ENCODE assay signal across 8 cellular contexts in the genomic region with DNA sequence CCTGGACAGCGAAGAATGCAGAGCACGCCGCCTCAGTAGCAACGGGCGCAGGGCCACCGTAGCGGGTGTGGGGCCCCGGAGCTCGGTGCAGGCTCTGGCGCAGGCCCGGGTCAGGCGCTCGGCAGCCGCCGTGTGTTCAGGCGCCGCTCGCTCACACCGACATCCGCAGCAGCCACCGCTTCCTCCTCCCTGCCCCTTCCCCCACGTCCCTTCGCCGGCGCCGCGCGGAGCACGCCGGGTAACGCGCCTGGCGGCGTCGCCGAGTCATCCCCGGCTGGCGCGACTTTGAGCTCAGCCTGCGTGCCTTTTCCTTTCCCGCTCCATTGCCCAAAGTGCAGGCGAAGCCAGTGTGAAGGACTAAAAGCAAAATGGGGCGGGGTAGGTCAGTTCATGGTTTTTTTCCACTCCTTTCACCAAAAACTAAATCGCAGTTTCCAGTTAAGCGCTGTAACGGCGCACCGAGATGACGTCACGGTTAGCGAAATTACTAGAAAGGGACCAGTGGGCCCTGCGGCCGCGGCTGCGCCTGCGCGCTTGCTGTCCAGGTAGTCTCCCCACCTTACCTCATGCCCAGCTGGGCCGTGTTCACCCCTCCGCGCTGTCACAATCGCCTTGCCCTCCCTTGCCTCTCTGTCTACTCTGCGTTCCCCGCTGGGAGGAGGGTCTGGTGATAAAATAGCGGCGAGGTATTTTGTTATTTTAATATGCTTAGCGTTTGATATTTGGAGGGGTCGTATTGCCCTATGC. TPM values are rescaled to one million over a fixed set of nuclear protein-coding genes. Genes with fewer than 3 reads are reported as not detected.
DNase-seq lines count a peak whose midpoint lies in the region; ATAC-seq, FAIRE-seq and TF ChIP-seq lines count a peak whose summit lies in the region.

A gene (minus strand): TSS at position 191 of the 747 bp plus-strand sequence. CDS start 279 bp downstream, outside the sequence.

- peak within 1 kb of the TSS; percentile 87 for H3K9ac ChIP-seq in parathyroid adenoma

- FAIRE-seq in GM12892 (lab: Jason Lieb, UNC), result peak; percentile 99

- H3K79me2 ChIP-seq in parathyroid adenoma, result peaks cover 26% of the 10 kb centered on the region

- H3K9me3 ChIP-seq in cardiac muscle cell (ENCODE audit: low read depth) (no peaks in the 10 kb centered on the region), parathyroid adenoma (ENCODE audit: control insufficient read depth, low read length) (no peaks in the 10 kb centered on the region), tibial artery (no peaks in the 10 kb centered on the region)

- H3K27ac Mint-ChIP-seq in activated naive CD8-positive, alpha-beta T cell treated with anti-CD3 and anti-CD28 coated beads, Interleukin-2, amount 50 U/mL, for 24 hours, result peak within 1 kb of the TSS; percentile 100

- TF ChIP-seq POLR2A in GM12892 (IDR thresholded peaks at IDR 0.05; ENCODE audit: low read depth, low read length), result peak; percentile 98

- H3K4me1 ChIP-seq in cardiac muscle cell (ENCODE audit: low read depth) (no peaks in the 10 kb centered on the region), parathyroid adenoma (no peaks in the 10 kb centered on the region), tibial artery (peaks cover 0 to 30% (median 18%) of the 10 kb centered on the region in 4 donors)

- ATAC-seq in HG02840 (IDR thresholded peaks at IDR 0.05; ENCODE audit: low FRiP score, unreplicated experiment), result peak; percentile 80
- ATAC-seq in activated naive CD8-positive, alpha-beta T cell treated with anti-CD3 and anti-CD28 coated beads, Interleukin-2, amount 50 U/mL, for 24 hours, result peak; percentile 76

- H3K4me2 ChIP-seq in parathyroid adenoma (ENCODE audit: low read length), result peak within 1 kb of the TSS; percentile 73

- H3K4me3 ChIP-seq in cardiac muscle cell (peak within 1 kb of the TSS; percentile 92), parathyroid adenoma (ENCODE audit: low read depth, low read length) (peak within 1 kb of the TSS; percentile 81), tibial artery (peak within 1 kb of the TSS; percentile 84 to 91)

- H3K9me3 Mint-ChIP-seq in activated naive CD8-positive, alpha-beta T cell treated with anti-CD3 and anti-CD28 coated beads, Interleukin-2, amount 50 U/mL, for 24 hours, result no peaks in the 10 kb centered on the region

- intact Hi-C loops in tibial artery (cut with DNase I; ENCODE audit: low total_unique reads), result no loop called here

- DNase-seq in GM12892 (ENCODE audit: insufficient read length) (peak; percentile 85), NCI-H1436 (lab: John Stamatoyannopoulos, UW) (peak; percentile 91), SW480 (ENCODE audit: low spot score) (peak; percentile 93), cardiac muscle cell (ENCODE audit: low read depth in 1 of 2, low spot score in 1 of 2) (peak; percentile 96), tibial artery (peak; percentile 95 to 96)
- peak; percentile 91 for DNase-seq in activated naive CD8-positive, alpha-beta T cell treated with anti-CD3 and anti-CD28 coated beads, Interleukin-2, amount 50 U/mL, for 24 hours

- H3K27me3 ChIP-seq in cardiac muscle cell (no peaks in the 10 kb centered on the region), parathyroid adenoma (ENCODE audit: control insufficient read depth, insufficient read depth, low read length) (no peaks in the 10 kb centered on the region), tibial artery (no peaks in the 10 kb centered on the region)

- no peaks in the 10 kb centered on the region for H3K27me3 Mint-ChIP-seq in activated naive CD8-positive, alpha-beta T cell treated with anti-CD3 and anti-CD28 coated beads, Interleukin-2, amount 50 U/mL, for 24 hours

- peak within 1 kb of the TSS; percentile 99 for H3K27ac ChIP-seq in cardiac muscle cell
- peak within 1 kb of the TSS; percentile 99 for H3K27ac ChIP-seq in parathyroid adenoma
- H3K27ac ChIP-seq in tibial artery, result peak within 1 kb of the TSS; percentile 98 to 99

- H3K4me3 Mint-ChIP-seq in activated naive CD8-positive, alpha-beta T cell treated with anti-CD3 and anti-CD28 coated beads, Interleukin-2, amount 50 U/mL, for 24 hours, result peak within 1 kb of the TSS; percentile 90

- H3K36me3 ChIP-seq in cardiac muscle cell (no peaks in the 10 kb centered on the region), parathyroid adenoma (ENCODE audit: control insufficient read depth, insufficient read depth, low read length) (no peaks in the 10 kb centered on the region), tibial artery (peaks cover 0 to 4% (median 0%) of the 10 kb centered on the region in 3 donors)

- H2AFZ ChIP-seq in parathyroid adenoma, result peak within 1 kb of the TSS; percentile 87

- H3K4me1 Mint-ChIP-seq in activated naive CD8-positive, alpha-beta T cell treated with anti-CD3 and anti-CD28 coated beads, Interleukin-2, amount 50 U/mL, for 24 hours, result peaks cover 50% of the 10 kb centered on the region

- H3K36me3 Mint-ChIP-seq in activated naive CD8-positive, alpha-beta T cell treated with anti-CD3 and anti-CD28 coated beads, Interleukin-2, amount 50 U/mL, for 24 hours (ENCODE audit: low read depth), result peaks cover 26% of the 10 kb centered on the region

- TF ChIP-seq CTCF in cardiac muscle cell (IDR thresholded peaks at IDR 0.05; ENCODE audit: low read depth, low read length) (no peak), parathyroid adenoma (IDR thresholded peaks at IDR 0.05) (no peak), tibial artery (IDR thresholded peaks at IDR 0.05) (peak in 1 of 2 experiments; percentile 37)

RNA-seq across cellular contexts. Expression of the gene that starts here (rescaled TPM):
- 42.3 TPM for polyA plus RNA-seq in GM12892 (2012; ENCODE audit: missing spikeins)
- total RNA-seq in cardiac muscle cell, result 90.0 and 102 TPM in 2 replicates
- 38.0 and 50.9 TPM in 2 replicates for polyA plus RNA-seq in cardiac muscle cell

Comparison
In these comparisons a context has a peak if more than half of its experiments do, and no peak if none do; other contexts are left out.
1. Peak in every context shown above with its lines: DNase-seq, ATAC-seq, H3K4me3 ChIP-seq and H3K27ac ChIP-seq.